Comparison of ENCODE assay signal across 22 cellular contexts in the genomic region with DNA sequence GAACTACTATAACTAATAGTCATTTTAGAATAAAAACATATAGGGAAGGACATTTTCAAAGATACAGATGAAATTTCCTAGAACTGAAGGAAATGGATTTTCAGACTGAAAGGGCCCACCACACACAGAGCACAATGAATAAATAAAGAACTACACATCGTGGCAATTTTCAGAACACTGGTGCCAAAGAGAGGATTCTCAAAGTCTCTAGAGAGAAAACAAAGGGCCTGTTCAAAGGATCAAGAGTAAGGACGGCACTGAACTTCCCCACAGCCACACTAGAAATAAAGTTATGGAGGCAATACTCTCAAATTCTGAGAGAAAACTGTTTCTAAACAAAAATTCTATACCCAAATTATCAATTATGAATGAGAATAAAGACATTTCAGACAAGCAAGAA.
"Had no signal": no experiment of that assay in that cellular context is flagged by ENCODE, and none has a peak within 500 bp of the region (broad histone marks: within the 10 kb centered on the region; RNA-seq: fewer than 3 reads in every experiment).

No MANE protein-coding gene starts in this region.

- H3K36me3 ChIP-seq: thoracic aorta, uterus had no signal

- FAIRE-seq: endothelial cell of umbilical vein, pancreas had no signal

- H3K4me3 ChIP-seq: heart right ventricle, left ventricle myocardium inferior, lung, pancreas, thoracic aorta, uterus had no signal

- H3K27ac ChIP-seq: heart right ventricle, left ventricle myocardium inferior, pancreas, uterus had no signal

- DNase-seq: activated B cell treated with CpG ODN at 0.5 μM for 24 hours; activated CD4-positive, alpha-beta T cell treated with anti-CD3 and anti-CD28 coated beads, Interleukin-2, amount 50 U/mL, for 1 hour; activated CD8-positive, alpha-beta memory T cell treated with anti-CD3 and anti-CD28 coated beads, Interleukin-2, amount 10 ng/mL, durations not matched to agents 7 days and 5 days; activated CD8-positive, alpha-beta T cell treated with anti-CD3 and anti-CD28 coated beads, Interleukin-2, amount 10 ng/mL, durations not matched to agents 7 days and 5 days; activated naive CD4-positive, alpha-beta T cell; activated T-cell treated with anti-CD3 and anti-CD28 coated beads, Interleukin-2, amount 50 U/mL, for 48 hours; cortex of kidney; heart right ventricle; kidney glomerular epithelial cell; left ventricle myocardium inferior; naive thymus-derived CD4-positive, alpha-beta T cell; pancreas; right cardiac atrium; stimulated activated CD4-positive, alpha-beta T cell treated with anti-CD3 and anti-CD28 coated beads, Interleukin-15, amount 100 ng/mL, for 24 hours; stimulated activated CD4-positive, alpha-beta T cell treated with anti-CD3 and anti-CD28 coated beads, Interleukin-2, amount 100 ng/mL, for 24 hours; stimulated activated naive CD4-positive, alpha-beta T cell; T-cell; trophoblast cell; uterus had no signal

- H3K27me3 ChIP-seq: heart right ventricle, pancreas, uterus had no signal
